In the genomic region with DNA sequence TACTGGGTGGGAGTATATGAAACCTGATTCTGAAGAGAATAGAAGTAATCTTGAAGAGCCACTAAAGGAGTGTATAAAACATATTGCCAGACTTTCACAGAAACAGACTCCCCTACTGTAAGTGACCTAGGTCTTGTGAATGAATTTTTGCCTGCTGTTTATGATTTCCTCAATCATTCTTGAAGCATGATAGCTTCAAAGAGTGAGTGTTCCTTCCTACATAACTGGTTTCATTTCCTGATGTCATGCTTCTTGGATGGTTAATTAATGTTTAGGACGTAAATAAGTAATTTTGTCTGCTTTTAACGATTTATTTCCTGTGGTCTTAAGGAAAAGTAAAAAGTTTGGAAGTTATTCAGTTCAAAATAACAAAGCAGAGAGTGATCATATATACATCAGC, we compare ENCODE assay signal across 26 cellular contexts.
"Had no signal": no experiment of that assay in that cellular context is flagged by ENCODE, and none has a peak within 500 bp of the region (broad histone marks: within the 10 kb centered on the region; RNA-seq: fewer than 3 reads in every experiment).

No MANE protein-coding gene starts in this region.

- DNase-seq: activated CD4-positive, alpha-beta memory T cell treated with anti-CD3 and anti-CD28 coated beads for 36 hours; activated CD4-positive, alpha-beta T cell treated with anti-CD3 and anti-CD28 coated beads, Interleukin-2, amount 10 ng/mL, durations not matched to agents 24 days and 14 days; activated CD8-positive, alpha-beta memory T cell treated with anti-CD3 and anti-CD28 coated beads, Interleukin-2, amount 50 U/mL, for 4 hours; activated gamma-delta T cell treated with Interleukin-2 at 50 U/mL for 16 hours; activated naive CD4-positive, alpha-beta T cell treated with anti-CD3 and anti-CD28 coated beads, Interleukin-2, amount 50 U/mL, for 16 hours; activated T-cell treated with anti-CD3 and anti-CD28 coated beads, Interleukin-2, amount 50 U/mL, for 1 hour; amniotic stem cell; brain microvascular endothelial cell; cortex of kidney; effector memory CD8-positive, alpha-beta T cell; foreskin keratinocyte; heart right ventricle; left ventricle myocardium superior; mucosa of descending colon; sigmoid colon; small intestine; stimulated activated CD4-positive, alpha-beta T cell treated with anti-CD3 and anti-CD28 coated beads, Interleukin-4, amount 100 ng/mL, for 4 hours; stimulated activated CD8-positive, alpha-beta memory T cell treated with anti-CD3 and anti-CD28 coated beads, Interleukin-4, amount 100 ng/mL, for 48 hours; stomach; T-helper 9 cell; thyroid gland; upper lobe of left lung had no signal

- H3K27me3 Mint-ChIP-seq: activated CD4-positive, alpha-beta memory T cell treated with anti-CD3 and anti-CD28 coated beads for 36 hours; activated CD4-positive, alpha-beta T cell treated with anti-CD3 and anti-CD28 coated beads, Interleukin-2, amount 10 ng/mL, durations not matched to agents 24 days and 14 days; effector memory CD8-positive, alpha-beta T cell; natural killer cell treated with Interleukin-12 subunit alpha and Interleukin-12 subunit beta and Interleukin-15 and Interleukin-18, amount 100 ng/mL, for 72 hours; stimulated activated memory B cell treated with anti-CD40 and anti-IgM and Interleukin-4, amounts not matched to agents 10 μg/mL and 1 μg/mL and 100 μg/mL, for 72 hours had no signal

- H3K9me3 ChIP-seq: heart right ventricle, mucosa of descending colon, sigmoid colon, stomach, thyroid gland, upper lobe of left lung, vagina had no signal

- H3K36me3 ChIP-seq: brain microvascular endothelial cell, heart right ventricle, sigmoid colon, thyroid gland, upper lobe of left lung, vagina had no signal

- H3K4me3 Mint-ChIP-seq: activated CD4-positive, alpha-beta memory T cell treated with anti-CD3 and anti-CD28 coated beads for 36 hours; activated CD4-positive, alpha-beta T cell treated with anti-CD3 and anti-CD28 coated beads, Interleukin-2, amount 10 ng/mL, durations not matched to agents 24 days and 14 days; effector memory CD8-positive, alpha-beta T cell; natural killer cell treated with Interleukin-12 subunit alpha and Interleukin-12 subunit beta and Interleukin-15 and Interleukin-18, amount 100 ng/mL, for 72 hours; stimulated activated memory B cell treated with anti-CD40 and anti-IgM and Interleukin-4, amounts not matched to agents 10 μg/mL and 1 μg/mL and 100 μg/mL, for 72 hours had no signal

- H3K27me3 ChIP-seq: brain microvascular endothelial cell, foreskin keratinocyte, heart right ventricle, sigmoid colon, stomach, thyroid gland, upper lobe of left lung, vagina had no signal

- H3K27ac Mint-ChIP-seq: activated CD4-positive, alpha-beta memory T cell treated with anti-CD3 and anti-CD28 coated beads for 36 hours; activated CD4-positive, alpha-beta T cell treated with anti-CD3 and anti-CD28 coated beads, Interleukin-2, amount 10 ng/mL, durations not matched to agents 24 days and 14 days; effector memory CD8-positive, alpha-beta T cell; natural killer cell treated with Interleukin-12 subunit alpha and Interleukin-12 subunit beta and Interleukin-15 and Interleukin-18, amount 100 ng/mL, for 72 hours; stimulated activated memory B cell treated with anti-CD40 and anti-IgM and Interleukin-4, amounts not matched to agents 10 μg/mL and 1 μg/mL and 100 μg/mL, for 72 hours had no signal

- H3K27ac ChIP-seq: brain microvascular endothelial cell, foreskin keratinocyte, heart right ventricle, sigmoid colon, stomach, thyroid gland, upper lobe of left lung, vagina, VCaP had no signal

- H3K4me1 Mint-ChIP-seq: activated CD4-positive, alpha-beta T cell treated with anti-CD3 and anti-CD28 coated beads, Interleukin-2, amount 10 ng/mL, durations not matched to agents 24 days and 14 days; stimulated activated memory B cell treated with anti-CD40 and anti-IgM and Interleukin-4, amounts not matched to agents 10 μg/mL and 1 μg/mL and 100 μg/mL, for 72 hours had no signal

- H3K36me3 Mint-ChIP-seq: activated CD4-positive, alpha-beta memory T cell treated with anti-CD3 and anti-CD28 coated beads for 36 hours; stimulated activated memory B cell treated with anti-CD40 and anti-IgM and Interleukin-4, amounts not matched to agents 10 μg/mL and 1 μg/mL and 100 μg/mL, for 72 hours had no signal

- H3K4me3 ChIP-seq: heart right ventricle, mucosa of descending colon, sigmoid colon, stomach, thyroid gland, upper lobe of left lung, vagina had no signal

- H3K4me1 ChIP-seq: foreskin keratinocyte, heart right ventricle, sigmoid colon, thyroid gland, upper lobe of left lung, vagina had no signal
